ENCODE assay signal across 15 cellular contexts in the genomic region with DNA sequence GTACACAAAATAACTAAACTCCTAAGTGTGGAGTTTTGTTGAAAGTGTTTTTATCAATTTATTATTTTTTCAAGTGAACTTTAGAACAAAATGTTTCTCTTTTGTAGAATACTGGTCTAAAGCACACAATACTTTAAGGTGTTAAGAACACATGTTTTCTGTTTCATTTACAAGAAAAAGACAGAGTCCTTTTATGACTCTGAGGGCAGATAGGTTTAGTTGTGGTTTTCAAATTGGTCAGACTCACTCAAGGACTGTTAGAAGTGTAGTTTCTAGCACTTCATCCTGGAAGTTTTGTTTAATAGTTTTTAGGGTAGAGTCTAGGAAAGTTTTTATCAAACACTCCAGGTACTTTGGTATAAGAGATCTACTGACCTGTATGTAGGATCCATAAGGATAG.
DNase-seq lines count a peak whose midpoint lies in the region; ATAC-seq and TF ChIP-seq lines count a peak whose summit lies in the region.
"Had no signal": no experiment of that assay in that cellular context is flagged by ENCODE, and none has a peak within 500 bp of the region (broad histone marks: within the 10 kb centered on the region; RNA-seq: fewer than 3 reads in every experiment).

No MANE protein-coding gene starts in this region.

- H3K27me3 ChIP-seq in SK-N-SH (ENCODE audit: insufficient read depth) (no peaks in the 10 kb centered on the region), upper lobe of right lung (no peaks in the 10 kb centered on the region), foreskin keratinocyte (no peaks in the 10 kb centered on the region)
- H3K27me3 ChIP-seq: brain microvascular endothelial cell had no signal

- no peak for ATAC-seq in SK-N-SH treated with all-trans-retinoic acid at 6 μM for 48 hours
- peak; percentile 78 for ATAC-seq in HG02678 (IDR thresholded peaks at IDR 0.05; ENCODE audit: unreplicated experiment)
- peak; percentile 78 for ATAC-seq in HG03378 (IDR thresholded peaks at IDR 0.05; ENCODE audit: unreplicated experiment)
- ATAC-seq in upper lobe of right lung = no peak
- ATAC-seq in foreskin keratinocyte = no peak
- ATAC-seq: K562, left cardiac atrium, natural killer cell, right cardiac atrium had no signal

- H3K4me2 ChIP-seq in SK-N-SH = no peak overlapping the region

- TF ChIP-seq CTCF in SK-N-SH (IDR thresholded peaks at IDR 0.05) (no peak), upper lobe of right lung (IDR thresholded peaks at IDR 0.05) (no peak), foreskin keratinocyte (conservative IDR thresholded peaks at IDR 0.05) (no peak)

- no peak overlapping the region for H3K9ac ChIP-seq in SK-N-SH

- H3K4me3 ChIP-seq in SK-N-SH (ENCODE audit: low read depth in 2 of 2, low read length in 1 of 2) (no peak overlapping the region), upper lobe of right lung (no peak overlapping the region)
- H3K4me3 ChIP-seq: K562 had no signal

- DNase-seq in SK-N-SH (no peak), NCI-H187 treated with DMSO at 0.1 percent for 48 hours (lab: John Stamatoyannopoulos, UW) (no peak), upper lobe of right lung (no peak), foreskin keratinocyte (no peak), mucosa of gallbladder (ENCODE audit: low spot score) (no peak)
- DNase-seq: 8988T; brain microvascular endothelial cell; CD8-positive, alpha-beta memory T cell; left cardiac atrium; natural killer cell; right cardiac atrium had no signal

- no peaks in the 10 kb centered on the region for H3K79me2 ChIP-seq in SK-N-SH (ENCODE audit: insufficient read depth)

- no peaks in the 10 kb centered on the region for H3K9me2 ChIP-seq in SK-N-SH

- no peak for TF ChIP-seq EP300 in SK-N-SH (IDR thresholded peaks at IDR 0.05; ENCODE audit: borderline replicate concordance in 1 of 2, low read depth in 1 of 2, low read length in 1 of 2)

- 0 out of 2 replicates have a peak overlapping the region, but pooled peaks have one; percentile 16 for H2AFZ ChIP-seq in SK-N-SH (ENCODE audit: low read depth)

- no peak for TF ChIP-seq RAD21 in SK-N-SH (IDR thresholded peaks at IDR 0.05; ENCODE audit: low read length)

- H3F3A ChIP-seq in SK-N-SH (replicated peaks; ENCODE audit: insufficient read depth) = no peaks in the 10 kb centered on the region

- H3K9me3 ChIP-seq in SK-N-SH (no peaks in the 10 kb centered on the region), upper lobe of right lung (no peaks in the 10 kb centered on the region)

- no peaks in the 10 kb centered on the region for H4K20me1 ChIP-seq in SK-N-SH (ENCODE audit: insufficient read depth)

- no peaks in the 10 kb centered on the region for H3K4me1 ChIP-seq in SK-N-SH (ENCODE audit: control insufficient read depth in 1 of 2, insufficient read depth in 2 of 2, low read depth in 1 of 2, low read length in 1 of 2)
- H3K4me1 ChIP-seq in upper lobe of right lung = no peaks in the 10 kb centered on the region
- H3K4me1 ChIP-seq in foreskin keratinocyte = no peaks in the 10 kb centered on the region

- no peaks in the 10 kb centered on the region for H3K36me3 ChIP-seq in SK-N-SH (replicated peaks in 1 of 2; ENCODE audit: control insufficient read depth in 1 of 2, insufficient read depth in 2 of 2, low read length in 1 of 2)
- H3K36me3 ChIP-seq in upper lobe of right lung = no peaks in the 10 kb centered on the region
- H3K36me3 ChIP-seq: brain microvascular endothelial cell had no signal

- H3K27ac ChIP-seq in SK-N-SH (ENCODE audit: low read depth in 2 of 2, low read length in 1 of 2) (no peak overlapping the region), upper lobe of right lung (no peak overlapping the region), foreskin keratinocyte (no peak overlapping the region)
- H3K27ac ChIP-seq: brain microvascular endothelial cell had no signal

- CTCF ChIA-PET in SK-N-SH (lab: Yijun Ruan, JAX) = interaction anchor here (0.9 kb wide), 1 partner anchor 8 kb away, joined by 4 read pairs; no protein-coding TSS in a partner anchor

- intact Hi-C loops in upper lobe of right lung (cut with DNase I) = no loop called here

- POLR2A ChIA-PET in SK-N-SH (lab: Yijun Ruan, JAX) = no interaction called here

TF ChIP-seq in SK-N-SH, 30 proteins besides CTCF, POLR2A, EP300 and RAD21 (continues in another document):
- no peak for TF ChIP-seq MEF2A (IDR thresholded peaks at IDR 0.05; ENCODE audit: borderline replicate concordance, low read depth)
- no peak for TF ChIP-seq YY1 (IDR thresholded peaks at IDR 0.05; ENCODE audit: low read depth)
- TF ChIP-seq, protein P1, sequence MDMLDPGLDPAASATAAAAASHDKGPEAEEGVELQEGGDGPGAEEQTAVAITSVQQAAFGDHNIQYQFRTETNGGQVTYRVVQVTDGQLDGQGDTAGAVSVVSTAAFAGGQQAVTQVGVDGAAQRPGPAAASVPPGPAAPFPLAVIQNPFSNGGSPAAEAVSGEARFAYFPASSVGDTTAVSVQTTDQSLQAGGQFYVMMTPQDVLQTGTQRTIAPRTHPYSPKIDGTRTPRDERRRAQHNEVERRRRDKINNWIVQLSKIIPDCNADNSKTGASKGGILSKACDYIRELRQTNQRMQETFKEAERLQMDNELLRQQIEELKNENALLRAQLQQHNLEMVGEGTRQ (IDR thresholded peaks at IDR 0.05; ENCODE audit: borderline replicate concordance, low read depth, low read length) = no peak
- TF ChIP-seq TEAD4 (IDR thresholded peaks at IDR 0.05; ENCODE audit: borderline replicate concordance, insufficient read depth) = no peak
- no peak for TF ChIP-seq FOSL2 (IDR thresholded peaks at IDR 0.05; ENCODE audit: borderline replicate concordance, low read depth)
- TF ChIP-seq, protein P2, sequence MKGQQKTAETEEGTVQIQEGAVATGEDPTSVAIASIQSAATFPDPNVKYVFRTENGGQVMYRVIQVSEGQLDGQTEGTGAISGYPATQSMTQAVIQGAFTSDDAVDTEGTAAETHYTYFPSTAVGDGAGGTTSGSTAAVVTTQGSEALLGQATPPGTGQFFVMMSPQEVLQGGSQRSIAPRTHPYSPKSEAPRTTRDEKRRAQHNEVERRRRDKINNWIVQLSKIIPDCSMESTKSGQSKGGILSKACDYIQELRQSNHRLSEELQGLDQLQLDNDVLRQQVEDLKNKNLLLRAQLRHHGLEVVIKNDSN (IDR thresholded peaks at IDR 0.05; ENCODE audit: borderline replicate concordance, low read depth) = no peak
- TF ChIP-seq MAX (IDR thresholded peaks at IDR 0.05; ENCODE audit: low read depth) = no peak
- TF ChIP-seq RCOR1 (IDR thresholded peaks at IDR 0.05; ENCODE audit: low read length) = no peak
- no peak for TF ChIP-seq SMC3 (IDR thresholded peaks at IDR 0.05; ENCODE audit: low read depth, low read length)
- TF ChIP-seq NFIC (IDR thresholded peaks at IDR 0.05; ENCODE audit: borderline replicate concordance) = no peak
- TF ChIP-seq RFX5 (IDR thresholded peaks at IDR 0.05; ENCODE audit: low read length) = no peak
- no peak for TF ChIP-seq POLR2AphosphoS5 (IDR thresholded peaks at IDR 0.05; ENCODE audit: low read depth, low read length)

TF ChIP-seq in SK-N-SH treated with all-trans-retinoic acid at 6 μM for 48 hours, 23 proteins besides CTCF, POLR2A, EP300 and RAD21 (continues in another document):
- TF ChIP-seq ZNF8 (CRISPR knock-in tag; IDR thresholded peaks at IDR 0.05) (no peak), PPARA (CRISPR knock-in tag; IDR thresholded peaks at IDR 0.05; ENCODE audit: borderline replicate concordance) (no peak), ARNTL (CRISPR knock-in tag; IDR thresholded peaks at IDR 0.05; ENCODE audit: borderline replicate concordance, low read depth) (no peak), POU6F1 (CRISPR knock-in tag; IDR thresholded peaks at IDR 0.05; ENCODE audit: borderline replicate concordance, low read depth) (no peak), ISL1 (CRISPR knock-in tag; IDR thresholded peaks at IDR 0.05) (no peak), GLIS3 (CRISPR knock-in tag; IDR thresholded peaks at IDR 0.05) (no peak), CSDC2 (CRISPR knock-in tag; IDR thresholded peaks at IDR 0.05) (no peak), ZFP30 (CRISPR knock-in tag; IDR thresholded peaks at IDR 0.05) (no peak), TOX (CRISPR knock-in tag; IDR thresholded peaks at IDR 0.05; ENCODE audit: borderline replicate concordance) (no peak), TCF4 (CRISPR knock-in tag; IDR thresholded peaks at IDR 0.05; ENCODE audit: borderline replicate concordance) (no peak), OSR1 (CRISPR knock-in tag; IDR thresholded peaks at IDR 0.05) (no peak), ZNF565 (CRISPR knock-in tag; conservative IDR thresholded peaks at IDR 0.05; ENCODE audit: low read depth) (no peak), ZNF70 (CRISPR knock-in tag; IDR thresholded peaks at IDR 0.05) (no peak)

Comparison
In these comparisons a context has a peak if more than half of its experiments do, and no peak if none do; other contexts are left out.
1. ATAC-seq: peak in HG02678 (single experiment) and HG03378 (single experiment); none in SK-N-SH treated with all-trans-retinoic acid at 6 μM for 48 hours (single experiment), upper lobe of right lung (single experiment) and foreskin keratinocyte (single experiment).